Comparison of ENCODE assay signal across 10 cellular contexts in the genomic region with DNA sequence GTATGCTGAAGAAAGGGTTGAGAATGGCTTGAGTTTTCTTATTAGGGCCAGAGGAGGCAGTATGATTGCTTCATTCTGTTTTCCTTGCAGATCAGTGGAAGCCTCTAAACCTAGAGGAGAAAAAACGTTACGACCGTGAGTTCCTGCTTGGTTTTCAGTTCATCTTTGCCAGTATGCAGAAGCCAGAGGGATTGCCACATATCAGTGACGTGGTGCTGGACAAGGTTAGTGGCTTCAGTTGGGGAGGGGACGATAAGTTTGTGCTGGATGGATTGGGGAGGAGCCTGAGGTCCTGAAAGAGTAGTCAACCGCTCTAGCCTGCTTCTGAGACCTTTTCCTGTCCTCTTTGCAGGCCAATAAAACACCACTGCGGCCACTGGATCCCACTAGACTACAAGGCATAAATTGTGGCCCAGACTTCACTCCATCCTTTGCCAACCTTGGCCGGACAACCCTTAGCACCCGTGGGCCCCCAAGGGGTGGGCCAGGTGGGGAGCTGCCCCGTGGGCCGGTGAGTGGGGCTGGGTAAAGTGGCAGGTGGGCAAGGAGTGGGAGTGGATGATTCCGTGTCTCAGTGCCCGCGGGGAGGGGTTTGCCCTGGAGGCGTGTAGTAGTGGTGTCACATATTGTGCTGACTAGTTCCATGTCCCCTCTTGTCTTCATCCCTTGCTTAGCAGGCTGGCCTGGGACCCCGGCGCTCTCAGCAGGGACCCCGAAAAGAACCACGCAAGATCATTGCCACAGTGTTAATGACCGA. TPM values are rescaled to one million over a fixed set of nuclear protein-coding genes. Genes with fewer than 3 reads are reported as not detected.
DNase-seq lines count a peak whose midpoint lies in the region.
"Had no signal": no experiment of that assay in that cellular context is flagged by ENCODE, and none has a peak within 500 bp of the region (broad histone marks: within the 10 kb centered on the region; RNA-seq: fewer than 3 reads in every experiment).

No MANE protein-coding gene starts in this region.

- peak; percentile 47 for DNase-seq in AG20443 (ENCODE audit: low spot score)
- peak; percentile 60 for DNase-seq in SIG-M5 (lab: John Stamatoyannopoulos, UW)
- peak; percentile 6 for DNase-seq in iPS-NIHi11 (ENCODE audit: low spot score)
- DNase-seq in mucosa of gallbladder (ENCODE audit: low spot score): no peak
- DNase-seq in kidney tubule cell (ENCODE audit: low spot score): no peak
- DNase-seq in NCI-H345 (lab: John Stamatoyannopoulos, UW): no peak
- DNase-seq: activated CD4-positive, alpha-beta T cell treated with anti-CD3 and anti-CD28 coated beads for 1 hour; activated naive CD8-positive, alpha-beta T cell treated with anti-CD3 and anti-CD28 coated beads, Interleukin-2, amount 10 ng/mL, durations not matched to agents 7 days and 5 days; GOT3; SJCRH30 had no signal

RNA-seq across cellular contexts. Expression of a gene that starts 8.5 kb away (rescaled TPM):
- total RNA-seq in mucosa of gallbladder: 330 TPM

RNA-seq across cellular contexts. Expression of a gene that starts 14.5 kb away (rescaled TPM):
- total RNA-seq in mucosa of gallbladder: 41.5 TPM

RNA-seq across cellular contexts. Expression of a gene that starts 23.9 kb away (rescaled TPM):
- 174 TPM for total RNA-seq in mucosa of gallbladder

RNA-seq across cellular contexts. Expression of a gene that starts 38.5 kb away (rescaled TPM):
- total RNA-seq in mucosa of gallbladder: 104 TPM

RNA-seq across cellular contexts. Expression of a gene that starts 38.6 kb away (rescaled TPM):
- total RNA-seq in mucosa of gallbladder: 107 TPM

Comparison
In these comparisons a context has a peak if more than half of its experiments do, and no peak if none do; other contexts are left out.
1. DNase-seq: peak in AG20443 (single experiment), SIG-M5 (single experiment) and iPS-NIHi11 (single experiment); none in mucosa of gallbladder (single experiment), kidney tubule cell (single experiment) and NCI-H345 (single experiment).